8 cellular contexts compared by ENCODE assay signal in the genomic region with DNA sequence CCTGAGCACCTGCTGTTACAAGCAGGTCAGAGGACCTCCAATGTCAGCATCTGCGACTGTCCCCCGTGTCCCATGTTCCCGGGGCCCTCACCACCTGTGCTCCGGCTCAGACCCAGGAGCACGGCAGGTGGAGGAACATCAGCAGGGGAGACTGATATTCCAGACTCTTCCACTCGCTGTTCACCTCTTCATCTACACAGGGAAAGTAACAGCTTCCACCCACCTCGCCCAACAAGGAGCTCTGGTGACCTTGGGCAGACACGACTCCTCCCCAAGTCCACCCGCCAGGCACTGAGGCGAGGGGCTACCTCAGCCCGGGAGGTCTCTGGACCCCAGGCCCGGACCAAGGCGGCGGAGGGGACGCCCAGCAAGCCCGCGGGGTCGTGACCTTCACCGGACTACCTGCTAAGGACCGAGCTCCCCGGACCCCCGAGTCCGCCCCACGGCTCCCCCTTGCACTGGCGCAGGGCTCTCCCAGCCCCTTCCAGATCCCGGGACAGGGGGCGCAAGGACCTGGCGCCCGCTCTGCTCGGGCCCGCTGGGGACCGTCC.
DNase-seq lines count a peak whose midpoint lies in the region; ATAC-seq, FAIRE-seq and TF ChIP-seq lines count a peak whose summit lies in the region.
"Not testable (repeated sequence)": the region's sequence is repeated elsewhere in the genome, so short reads cannot be mapped to it uniquely, and the experiment has no call there.

No MANE protein-coding gene starts in this region.

- H3K4ac ChIP-seq in H1 (replicated peaks; ENCODE audit: insufficient read length, low read depth, low read length) = not testable (repeated sequence)

- H3K79me2 ChIP-seq in H1 (ENCODE audit: control insufficient read depth in 1 of 2, insufficient read depth in 2 of 2, low read length in 2 of 2); keratinocyte (ENCODE audit: control insufficient read depth, insufficient read depth, low read length): not testable (repeated sequence)

- H2BK20ac ChIP-seq in H1 (ENCODE audit: low read length) = not testable (repeated sequence)

- H2BK120ac ChIP-seq in H1 (replicated peaks; ENCODE audit: low read depth, low read length) = not testable (repeated sequence)

- TF ChIP-seq CTCF in HEK293 (tag by site-specific recombination; IDR thresholded peaks at IDR 0.05); H1 (IDR thresholded peaks at IDR 0.05; ENCODE audit: control extremely low read depth in 1 of 3, insufficient read depth in 1 of 3, low read depth in 1 of 3, low read length in 3 of 3); keratinocyte (optimal IDR thresholded peaks at IDR 0.05 in 1 of 3, IDR thresholded peaks at IDR 0.05 in 1 of 3, conservative IDR thresholded peaks at IDR 0.05 in 1 of 3; ENCODE audit: extremely low read depth in 1 of 3, insufficient read depth in 2 of 3, low read length in 3 of 3); osteocyte (IDR thresholded peaks at IDR 0.05); upper lobe of left lung (IDR thresholded peaks at IDR 0.05): not testable (repeated sequence)

- not testable (repeated sequence) for TF ChIP-seq EP300 in H1 (IDR thresholded peaks at IDR 0.05; ENCODE audit: borderline replicate concordance in 1 of 2, low read depth in 2 of 2, low read length in 2 of 2); upper lobe of left lung (IDR thresholded peaks at IDR 0.05)

- H3K56ac ChIP-seq in H1 (replicated peaks; ENCODE audit: insufficient read length, low read depth, low read length) = peak overlapping the region; percentile 46

- TF ChIP-seq RAD21 in H1 (IDR thresholded peaks at IDR 0.05 in 1 of 2, conservative IDR thresholded peaks at IDR 0.05 in 1 of 2; ENCODE audit: low read depth in 2 of 2, low read length in 2 of 2) = not testable (repeated sequence)

- H3K4me1 ChIP-seq in HEK293 (ENCODE audit: control insufficient read depth, insufficient read depth, low read length); H1 (replicated peaks in 1 of 4; ENCODE audit: control insufficient read depth in 3 of 4, insufficient read depth in 4 of 4, low read length in 3 of 4); keratinocyte (ENCODE audit: control insufficient read depth, extremely low read depth, insufficient read depth, low read length): not testable (repeated sequence)
- peaks cover 0 to 12% (median 4%) of the 10 kb centered on the region in 4 donors for H3K4me1 ChIP-seq in upper lobe of left lung

- H2AFZ ChIP-seq in H1 (ENCODE audit: low read length); keratinocyte (ENCODE audit: control insufficient read depth, low read length): not testable (repeated sequence)

- H3K27ac ChIP-seq in HEK293 (ENCODE audit: extremely low read depth, low read depth, low read length) (peak overlapping the region; percentile 75; the same call in 1 of the 2 replicates), KOPT-K1 (ENCODE audit: low read depth, low read length, poor library complexity, severe bottlenecking) (peak overlapping the region; percentile 45), upper lobe of left lung (peak overlapping the region; percentile 72 to 91 (median 79))
- H3K27ac ChIP-seq in H1 (ENCODE audit: low read depth, low read length); keratinocyte (ENCODE audit: control insufficient read depth, insufficient read depth, low read length): not testable (repeated sequence)

- H4K8ac ChIP-seq in H1 (ENCODE audit: extremely low read depth, insufficient read depth, low read length) = peak overlapping the region; percentile 28

- H3K9me3 ChIP-seq in HEK293 (ENCODE audit: control insufficient read depth, insufficient read depth, low read depth, low read length); KOPT-K1 (ENCODE audit: insufficient read depth, low read length, poor library complexity, severe bottlenecking); H1 (ENCODE audit: insufficient read depth in 2 of 2, low read depth in 1 of 2, low read length in 1 of 2); keratinocyte (ENCODE audit: control insufficient read depth, low read depth, low read length); upper lobe of left lung: not testable (repeated sequence)

- H3K4me3 Mint-ChIP-seq in activated CD8-positive, alpha-beta memory T cell treated with anti-CD3 and anti-CD28 coated beads, Interleukin-2, amount 10 ng/mL, durations not matched to agents 7 days and 5 days = peak overlapping the region; percentile 70
- peak overlapping the region; percentile 47 for H3K4me3 Mint-ChIP-seq in osteocyte (ENCODE audit: unreplicated experiment)

- H4K5ac ChIP-seq in H1 (ENCODE audit: insufficient read length, low read depth, low read length) = peak overlapping the region; percentile 21

- not testable (repeated sequence) for H3K79me1 ChIP-seq in H1 (ENCODE audit: low read depth, low read length)

- peak overlapping the region; percentile 34 to 73 (median 53); a peak in 6 of 7 replicates for H3K9ac ChIP-seq in H1 (replicated peaks in 1 of 4; ENCODE audit: extremely low read depth in 1 of 4, low read depth in 3 of 4, low read length in 3 of 4)
- H3K9ac ChIP-seq in keratinocyte (ENCODE audit: control insufficient read depth, extremely low read depth, insufficient read depth, low read length) = not testable (repeated sequence)

- FAIRE-seq in GM12891 (lab: Jason Lieb, UNC); H1 (lab: Jason Lieb, UNC); keratinocyte (lab: Jason Lieb, UNC): not testable (repeated sequence)

- not testable (repeated sequence) for H2BK5ac ChIP-seq in H1 (ENCODE audit: low read depth, low read length)

- H3K23me2 ChIP-seq in H1 (ENCODE audit: low read depth, low read length) = not testable (repeated sequence)

- not testable (repeated sequence) for H2AK5ac ChIP-seq in H1 (ENCODE audit: low read depth, low read length)

- H4K91ac ChIP-seq in H1 (replicated peaks; ENCODE audit: insufficient read length, low read length) = not testable (repeated sequence)

- H2BK15ac ChIP-seq in H1 (ENCODE audit: low read length) = not testable (repeated sequence)

- peak overlapping the region; percentile 71 for H3K4me3 ChIP-seq in HEK293 (ENCODE audit: low read depth, low read length)
- peak overlapping the region; percentile 61 to 82 (median 72) for H3K4me3 ChIP-seq in H1 (ENCODE audit: extremely low read depth in 1 of 4, insufficient read depth in 2 of 4, low read depth in 3 of 4, low read length in 4 of 4)
- H3K4me3 ChIP-seq in keratinocyte (ENCODE audit: control insufficient read depth in 2 of 3, extremely low read depth in 1 of 3, insufficient read depth in 2 of 3, low read depth in 1 of 3, low read length in 3 of 3) = peak overlapping the region; percentile 40 to 56 (median 48)
- H3K4me3 ChIP-seq in upper lobe of left lung = peak overlapping the region; percentile 7 to 63 (median 57)

- not testable (repeated sequence) for H3K18ac ChIP-seq in H1 (ENCODE audit: extremely low read depth, low read length)

- not testable (repeated sequence) for H3K27ac Mint-ChIP-seq in activated CD8-positive, alpha-beta memory T cell treated with anti-CD3 and anti-CD28 coated beads, Interleukin-2, amount 10 ng/mL, durations not matched to agents 7 days and 5 days; osteocyte (ENCODE audit: unreplicated experiment)

- H3K9me1 ChIP-seq in keratinocyte (ENCODE audit: control insufficient read depth, extremely low read depth, insufficient read depth, low read length) = not testable (repeated sequence)

- not testable (repeated sequence) for ATAC-seq in activated CD8-positive, alpha-beta memory T cell treated with anti-CD3 and anti-CD28 coated beads, Interleukin-2, amount 10 ng/mL, durations not matched to agents 7 days and 5 days
- ATAC-seq in upper lobe of left lung (ENCODE audit: low FRiP score in 2 of 2) = peak in 1 of 2 donors; percentile 4

- DNase-seq in GM12891 (ENCODE audit: insufficient read length, low spot score) = peak; percentile 26
- DNase-seq in activated CD8-positive, alpha-beta memory T cell treated with anti-CD3 and anti-CD28 coated beads, Interleukin-2, amount 10 ng/mL, durations not matched to agents 7 days and 5 days; H1 (ENCODE audit: low read depth in 1 of 2, low spot score in 2 of 2); keratinocyte (ENCODE audit: low read depth, low spot score); osteocyte (ENCODE audit: extremely low spot score, unreplicated experiment); upper lobe of left lung: not testable (repeated sequence)

- H3K4me1 Mint-ChIP-seq in activated CD8-positive, alpha-beta memory T cell treated with anti-CD3 and anti-CD28 coated beads, Interleukin-2, amount 10 ng/mL, durations not matched to agents 7 days and 5 days = peaks cover 16% of the 10 kb centered on the region
- not testable (repeated sequence) for H3K4me1 Mint-ChIP-seq in osteocyte (ENCODE audit: unreplicated experiment)

- dilution Hi-C loops in keratinocyte (cut with MboI; ENCODE audit: extremely low pct_ligation_motif_present, low sequenced_read_pairs) = not testable (repeated sequence)

- not testable (repeated sequence) for H3K23ac ChIP-seq in H1 (ENCODE audit: insufficient read length)

- not testable (repeated sequence) for H2BK12ac ChIP-seq in H1 (ENCODE audit: low read depth, low read length)

- not testable (repeated sequence) for H3K27me3 Mint-ChIP-seq in activated CD8-positive, alpha-beta memory T cell treated with anti-CD3 and anti-CD28 coated beads, Interleukin-2, amount 10 ng/mL, durations not matched to agents 7 days and 5 days
- peaks cover 19% of the 10 kb centered on the region for H3K27me3 Mint-ChIP-seq in osteocyte (ENCODE audit: unreplicated experiment)

- TF ChIP-seq POLR2A in GM12891 (IDR thresholded peaks at IDR 0.05; ENCODE audit: low read depth, low read length); H1 (IDR thresholded peaks at IDR 0.05; ENCODE audit: control extremely low read depth in 1 of 2, low read depth in 2 of 2, low read length in 2 of 2); upper lobe of left lung (IDR thresholded peaks at IDR 0.05): not testable (repeated sequence)

- H3K27me3 ChIP-seq in H1 (replicated peaks in 1 of 4; ENCODE audit: control insufficient read depth in 3 of 4, extremely low read depth in 1 of 4, insufficient read depth in 3 of 4, low read length in 3 of 4); keratinocyte (ENCODE audit: control insufficient read depth, extremely low read depth, insufficient read depth, low read length); upper lobe of left lung: not testable (repeated sequence)

- CTCF ChIA-PET in HEK293 (lab: Yijun Ruan, JAX) (interaction anchor here (0.6 to 1.2 kb wide), 8 partner anchors 12 to 555 kb away, joined by 3 to 10 read pairs (median 4); no protein-coding TSS in a partner anchor), H1 (lab: Charles Lee; ENCODE audit: partially characterized antibody) (interaction anchor here (0.6 to 2.7 kb wide), 13 partner anchors 9 to 1156 kb away, joined by 3 to 10 read pairs (median 4); no protein-coding TSS in a partner anchor)
- CTCF ChIA-PET in activated CD8-positive, alpha-beta memory T cell treated with anti-CD3 and anti-CD28 coated beads, Interleukin-2, amount 10 ng/mL, durations not matched to agents 7 days and 5 days (lab: Charles Lee) = interaction anchor here (0.7 to 1.1 kb wide), 5 partner anchors 12 to 214 kb away, joined by 3 to 5 read pairs (median 4); no protein-coding TSS in a partner anchor

- POLR2A ChIA-PET in HEK293 (lab: Yijun Ruan, JAX) (interaction anchor here (0.6 to 1.5 kb wide), 7 partner anchors 13 to 442 kb away, joined by 3 to 8 read pairs (median 4); partner anchors contain the start of gene LPCAT1), H1 (lab: Charles Lee; ENCODE audit: partially characterized antibody) (interaction anchor here (0.8 to 1.7 kb wide), 8 partner anchors 10 to 114 kb away, joined by 3 to 5 read pairs (median 3); no protein-coding TSS in a partner anchor)

- H3K36me3 ChIP-seq in HEK293 (ENCODE audit: control insufficient read depth in 2 of 2, insufficient read depth in 1 of 2, low read length in 2 of 2) (peaks cover 14 to 31% of the 10 kb centered on the region in 2 experiments), H1 (ENCODE audit: control insufficient read depth in 2 of 4, insufficient read depth in 4 of 4, low read length in 3 of 4) (peaks cover 0 to 17% (median 3%) of the 10 kb centered on the region in 4 experiments; a peak in 4 of 8 replicates)
- not testable (repeated sequence) for H3K36me3 ChIP-seq in KOPT-K1 (ENCODE audit: insufficient read depth, low read length); keratinocyte (ENCODE audit: control insufficient read depth in 2 of 2, extremely low read depth in 1 of 2, insufficient read depth in 2 of 2, low read length in 2 of 2); upper lobe of left lung

- peak overlapping the region; percentile 91 to 92 for H3K4me2 ChIP-seq in H1 (ENCODE audit: insufficient read depth in 1 of 2, low read depth in 2 of 2, low read length in 2 of 2)
- not testable (repeated sequence) for H3K4me2 ChIP-seq in keratinocyte (ENCODE audit: control insufficient read depth, extremely low read depth, insufficient read depth, low read depth, low read length)

- not testable (repeated sequence) for H3K36me3 Mint-ChIP-seq in activated CD8-positive, alpha-beta memory T cell treated with anti-CD3 and anti-CD28 coated beads, Interleukin-2, amount 10 ng/mL, durations not matched to agents 7 days and 5 days; osteocyte (ENCODE audit: unreplicated experiment)

- H4K20me1 ChIP-seq in H1 (replicated peaks in 1 of 2; ENCODE audit: control insufficient read depth in 1 of 2, insufficient read depth in 2 of 2, low read length in 2 of 2); keratinocyte (ENCODE audit: control insufficient read depth, extremely low read depth, insufficient read depth, low read length): not testable (repeated sequence)

- H3K9me3 Mint-ChIP-seq in activated CD8-positive, alpha-beta memory T cell treated with anti-CD3 and anti-CD28 coated beads, Interleukin-2, amount 10 ng/mL, durations not matched to agents 7 days and 5 days (ENCODE audit: low read depth); osteocyte (ENCODE audit: unreplicated experiment): not testable (repeated sequence)

- WGBS in H1 (ENCODE audit: extremely low coverage in 1 of 2, insufficient coverage in 1 of 2, insufficient read length in 1 of 2, insufficient replicate concordance in 2 of 2, low coverage in 1 of 2, low lambda C conversion rate in 2 of 2, missing lambda C conversion rate in 1 of 2), 2 experiments = 20% methylated on average over 20 of the region's 32 CpGs; no CpG with 5 or more reads in 1 of the 2 experiments
- WGBS in upper lobe of left lung, 2 donors = 50 to 77% methylated on average over 4 to 5 of the region's 32 CpGs

- H3K14ac ChIP-seq in H1 (ENCODE audit: insufficient read length) = not testable (repeated sequence)
